8 cellular contexts compared by ENCODE assay signal in the genomic region with DNA sequence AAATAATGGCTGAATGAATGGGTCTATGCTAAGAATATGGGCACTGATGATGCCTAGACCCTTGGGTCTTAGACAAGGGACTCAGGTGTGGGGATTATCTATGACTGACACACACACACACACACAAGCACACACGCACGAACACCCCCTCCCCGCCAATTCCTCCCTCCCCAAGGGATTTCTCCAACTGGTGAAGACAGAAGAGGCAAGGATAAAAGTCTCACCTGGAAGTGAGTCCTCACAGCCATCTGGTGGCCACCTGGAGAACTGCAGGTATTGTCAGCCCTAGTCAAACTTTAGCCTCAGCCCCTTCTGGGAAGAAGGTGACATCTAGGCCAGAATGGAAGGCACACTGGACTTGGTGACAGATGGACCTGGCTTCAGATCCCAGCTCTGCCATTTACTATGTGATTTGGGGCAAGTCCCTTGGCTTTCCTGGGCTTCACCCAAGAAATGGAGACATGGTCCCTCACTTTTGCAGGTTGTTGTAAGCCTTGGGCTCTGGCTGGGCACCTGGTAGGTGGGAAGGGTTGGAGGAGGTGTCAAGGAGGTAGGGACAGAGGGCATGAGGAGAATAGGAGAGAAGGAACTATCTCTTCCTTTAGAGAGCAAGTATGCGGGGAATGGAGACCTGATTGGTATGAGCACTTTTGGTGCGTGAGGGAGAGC. TPM values are rescaled to one million over a fixed set of nuclear protein-coding genes. Genes with fewer than 3 reads are reported as not detected.
DNase-seq lines count a peak whose midpoint lies in the region; ATAC-seq and TF ChIP-seq lines count a peak whose summit lies in the region.

No MANE protein-coding gene starts in this region.

- peaks cover 10% of the 10 kb centered on the region for H3K79me2 ChIP-seq in HCT116 (ENCODE audit: insufficient read depth, low read length)

- no peaks in the 10 kb centered on the region for H3K36me3 Mint-ChIP-seq in CD14-positive monocyte
- no peaks in the 10 kb centered on the region for H3K36me3 Mint-ChIP-seq in activated T-helper 2 cell treated with anti-CD3 and anti-CD28 coated beads, Interferon-gamma antibody, Interleukin-2, Interleukin-4, amounts not matched to agents 10 μg/mL and 5 μg/mL and 100 μg/mL, durations not matched to agents 14 hours and 24 hours and 36 hours (ENCODE audit: low read depth)
- H3K36me3 Mint-ChIP-seq in glutamatergic neuron (ENCODE audit: unreplicated experiment): no peaks in the 10 kb centered on the region

- H3K9me2 ChIP-seq in HCT116 (ENCODE audit: insufficient read depth): no peaks in the 10 kb centered on the region

- no peak overlapping the region for H3K27ac ChIP-seq in HCT116 (ENCODE audit: low read depth, low read length)
- H3K27ac ChIP-seq in Peyer's patch: no peak overlapping the region
- no peak overlapping the region for H3K27ac ChIP-seq in sigmoid colon

- TF ChIP-seq EP300 in sigmoid colon (IDR thresholded peaks at IDR 0.05): no peak

- H3K4me3 Mint-ChIP-seq in CD14-positive monocyte (no peak overlapping the region), glutamatergic neuron (ENCODE audit: unreplicated experiment) (no peak overlapping the region)
- H3K4me3 Mint-ChIP-seq in activated T-helper 2 cell treated with anti-CD3 and anti-CD28 coated beads, Interferon-gamma antibody, Interleukin-2, Interleukin-4, amounts not matched to agents 10 μg/mL and 5 μg/mL and 100 μg/mL, durations not matched to agents 14 hours and 24 hours and 36 hours (ENCODE audit: low read depth): no peak overlapping the region

- H3K9ac ChIP-seq in HCT116 (ENCODE audit: low read length): no peak overlapping the region

- H4K20me1 ChIP-seq in HCT116 (ENCODE audit: insufficient read depth): no peaks in the 10 kb centered on the region

- ATAC-seq in HCT116 (peak; percentile 35), HG02840 (IDR thresholded peaks at IDR 0.05; ENCODE audit: low FRiP score, unreplicated experiment) (no peak), HG03025 (IDR thresholded peaks at IDR 0.05; ENCODE audit: low FRiP score, unreplicated experiment) (no peak)

- peak; percentile 96 for TF ChIP-seq RAD21 in HCT116 (IDR thresholded peaks at IDR 0.05; ENCODE audit: low read depth)

- H3K4me1 Mint-ChIP-seq in CD14-positive monocyte (peaks cover 16% of the 10 kb centered on the region), glutamatergic neuron (ENCODE audit: low read depth, unreplicated experiment) (peaks cover 13% of the 10 kb centered on the region)
- H3K4me1 Mint-ChIP-seq in activated T-helper 2 cell treated with anti-CD3 and anti-CD28 coated beads, Interferon-gamma antibody, Interleukin-2, Interleukin-4, amounts not matched to agents 10 μg/mL and 5 μg/mL and 100 μg/mL, durations not matched to agents 14 hours and 24 hours and 36 hours (ENCODE audit: low read depth): peaks cover 13% of the 10 kb centered on the region

- no peak overlapping the region for H2AFZ ChIP-seq in HCT116 (ENCODE audit: low read depth, low read length, poor library complexity, severe bottlenecking)

- RAD21 ChIA-PET in HCT116 (lab: Charles Lee; ENCODE audit: low non-redundant PET in 1 of 2, low total read pairs in 2 of 2, uncharacterized antibody in 2 of 2, unreplicated experiment in 2 of 2): interaction anchor here in 1 of 2 experiments (1.0 to 1.1 kb wide), 2 partner anchors 56 to 88 kb away, joined by 4 to 5 read pairs; no protein-coding TSS in a partner anchor

- H3K9me3 ChIP-seq in HCT116 (ENCODE audit: control insufficient read depth in 1 of 2, insufficient read depth in 1 of 2, low read depth in 1 of 2, low read length in 2 of 2): no peaks in the 10 kb centered on the region
- no peaks in the 10 kb centered on the region for H3K9me3 ChIP-seq in Peyer's patch
- H3K9me3 ChIP-seq in sigmoid colon: no peaks in the 10 kb centered on the region

- no TSS peak for BruUV-seq in HCT116 (replicated peaks; lab: Mats Ljungman, UMichigan)

- H3K36me3 ChIP-seq in HCT116 (ENCODE audit: control insufficient read depth in 1 of 2, insufficient read depth in 2 of 2, low read length in 2 of 2) (no peaks in the 10 kb centered on the region), Peyer's patch (no peaks in the 10 kb centered on the region), sigmoid colon (no peaks in the 10 kb centered on the region)

- peaks cover 26 to 33% (median 29%) of the 10 kb centered on the region in 3 donors for H3K27me3 Mint-ChIP-seq in CD14-positive monocyte (ENCODE audit: low read depth in 3 of 3)
- H3K27me3 Mint-ChIP-seq in activated T-helper 2 cell treated with anti-CD3 and anti-CD28 coated beads, Interferon-gamma antibody, Interleukin-2, Interleukin-4, amounts not matched to agents 10 μg/mL and 5 μg/mL and 100 μg/mL, durations not matched to agents 14 hours and 24 hours and 36 hours (ENCODE audit: low read depth): peaks cover 10% of the 10 kb centered on the region
- peaks cover 7% of the 10 kb centered on the region for H3K27me3 Mint-ChIP-seq in glutamatergic neuron (ENCODE audit: unreplicated experiment)

- H3K4me3 ChIP-seq in HCT116 (replicated peaks in 1 of 2; ENCODE audit: low read depth in 1 of 2, low read length in 2 of 2): no peak overlapping the region
- H3K4me3 ChIP-seq in Peyer's patch: no peak overlapping the region
- H3K4me3 ChIP-seq in sigmoid colon: no peak overlapping the region

- WGBS in sigmoid colon, 2 donors: 40 to 43% methylated on average over 5 of the region's 5 CpGs

- H3K27ac Mint-ChIP-seq in CD14-positive monocyte: peak overlapping the region in 1 of 7 donors; percentile 10
- H3K27ac Mint-ChIP-seq in activated T-helper 2 cell treated with anti-CD3 and anti-CD28 coated beads, Interferon-gamma antibody, Interleukin-2, Interleukin-4, amounts not matched to agents 10 μg/mL and 5 μg/mL and 100 μg/mL, durations not matched to agents 14 hours and 24 hours and 36 hours: no peak overlapping the region
- H3K27ac Mint-ChIP-seq in glutamatergic neuron (ENCODE audit: unreplicated experiment): no peak overlapping the region

- TF ChIP-seq CTCF in CD14-positive monocyte (IDR thresholded peaks at IDR 0.05) (peak; percentile 90), HCT116 (IDR thresholded peaks at IDR 0.05 in 2 of 3, conservative IDR thresholded peaks at IDR 0.05 in 1 of 3; ENCODE audit: borderline replicate concordance in 1 of 3, insufficient read depth in 1 of 3, low read depth in 2 of 3, low read length in 2 of 3) (peak; percentile 90 to 96 (median 94)), Peyer's patch (IDR thresholded peaks at IDR 0.05) (peak; percentile 81 to 93 (median 90)), glutamatergic neuron (IDR thresholded peaks at IDR 0.05; ENCODE audit: partially characterized antibody, unreplicated experiment) (peak; percentile 93), sigmoid colon (IDR thresholded peaks at IDR 0.05) (peak; percentile 83 to 91 (median 90))

- peaks cover 12 to 35% of the 10 kb centered on the region in 2 experiments for H3K4me1 ChIP-seq in HCT116 (ENCODE audit: control insufficient read depth in 1 of 2, insufficient read depth in 2 of 2, low read length in 2 of 2)
- peaks cover 7 to 20% (median 13%) of the 10 kb centered on the region in 4 donors for H3K4me1 ChIP-seq in Peyer's patch
- H3K4me1 ChIP-seq in sigmoid colon: peaks cover 0 to 21% (median 20%) of the 10 kb centered on the region in 4 donors

- H3K9me3 Mint-ChIP-seq in CD14-positive monocyte (peaks cover 0 to 5% (median 0%) of the 10 kb centered on the region in 7 donors), glutamatergic neuron (ENCODE audit: unreplicated experiment) (peaks cover 1% of the 10 kb centered on the region)
- no peaks in the 10 kb centered on the region for H3K9me3 Mint-ChIP-seq in activated T-helper 2 cell treated with anti-CD3 and anti-CD28 coated beads, Interferon-gamma antibody, Interleukin-2, Interleukin-4, amounts not matched to agents 10 μg/mL and 5 μg/mL and 100 μg/mL, durations not matched to agents 14 hours and 24 hours and 36 hours

- POLR2A ChIA-PET in HCT116 (lab: Charles Lee): interaction anchor here (1.7 kb wide), 1 partner anchor 23 kb away, joined by 3 read pairs; no protein-coding TSS in a partner anchor

- TF ChIP-seq POLR2A in HCT116 (IDR thresholded peaks at IDR 0.05; ENCODE audit: borderline replicate concordance, extremely low read depth, insufficient read depth, insufficient read length): no peak
- TF ChIP-seq POLR2A in Peyer's patch (IDR thresholded peaks at IDR 0.05): no peak
- TF ChIP-seq POLR2A in sigmoid colon (IDR thresholded peaks at IDR 0.05): no peak

- CTCF ChIA-PET in HCT116 (lab: Charles Lee): interaction anchor here (1.0 to 3.6 kb wide), 10 partner anchors 9 to 344 kb away, joined by 3 to 17 read pairs (median 7); a partner anchor contains a TSS

- no peak overlapping the region for H3K4me2 ChIP-seq in HCT116 (ENCODE audit: low read length)

- H3K27me3 ChIP-seq in HCT116 (ENCODE audit: insufficient read depth, low read length): no peaks in the 10 kb centered on the region
- no peaks in the 10 kb centered on the region for H3K27me3 ChIP-seq in Peyer's patch
- H3K27me3 ChIP-seq in sigmoid colon: peaks cover 0 to 2% (median 2%) of the 10 kb centered on the region in 3 donors

- DNase-seq in CD14-positive monocyte (ENCODE audit: low spot score) (no peak), HCT116 (ENCODE audit: low read depth, low spot score) (peak; percentile 61), Peyer's patch (peak; percentile 80 to 92 (median 81)), glutamatergic neuron (peak; percentile 64), sigmoid colon (no peak)
- peak; percentile 64 for DNase-seq in activated T-helper 2 cell treated with anti-CD3 and anti-CD28 coated beads, Interferon-gamma antibody, Interleukin-2, Interleukin-4, amounts not matched to agents 10 μg/mL and 5 μg/mL and 100 μg/mL, durations not matched to agents 14 hours and 24 hours and 36 hours (ENCODE audit: low spot score)

- intact Hi-C loops in CD14-positive monocyte (cut with micrococcal nuclease): loop anchor here in 1 of 2 donors (2.0 kb wide), 1 partner anchor 22 kb away; a partner anchor contains a TSS
- intact Hi-C loops in HCT116 (cut with micrococcal nuclease): loop anchor here (1.0 kb wide), 2 partner anchors 31 to 87 kb away; no protein-coding TSS in a partner anchor
- intact Hi-C loops in activated T-helper 2 cell treated with anti-CD3 and anti-CD28 coated beads, Interferon-gamma antibody, Interleukin-2, Interleukin-4, amounts not matched to agents 10 μg/mL and 5 μg/mL and 100 μg/mL, durations not matched to agents 14 hours and 24 hours and 36 hours (cut with micrococcal nuclease): loop anchor here (1.0 kb wide), 2 partner anchors 31 to 87 kb away; no protein-coding TSS in a partner anchor
- intact Hi-C loops in sigmoid colon (cut with DNase I): loop anchor here (1.0 to 2.0 kb wide), 2 partner anchors 32 to 86 kb away; no protein-coding TSS in a partner anchor

RNA-seq across cellular contexts. Expression of a gene that starts 4.0 kb away (rescaled TPM):
- polyA plus RNA-seq in CD14-positive monocyte (under 1 TPM in 1 of 2 donors, not detected in 1; 0.26 TPM), sigmoid colon (under 1 TPM in 1 of 3 donors, not detected in 2; 0.54 TPM)
- total RNA-seq in HCT116 (2021; ENCODE audit: unreplicated experiment) (2.8 TPM), Peyer's patch (not detected), glutamatergic neuron (ENCODE audit: unreplicated experiment) (1.5 TPM), sigmoid colon (1 to 10 TPM in 1 of 4 donors, under 1 TPM in 1, not detected in 2; 0.36 to 2.0 TPM)
- 3.5 and 5.4 TPM in 2 replicates for polyA plus RNA-seq in HCT116 (2012)
- 3.7 and 3.9 TPM in 2 replicates for total RNA-seq in activated T-helper 2 cell treated with anti-CD3 and anti-CD28 coated beads, Interferon-gamma antibody, Interleukin-2, Interleukin-4, amounts not matched to agents 10 μg/mL and 5 μg/mL and 100 μg/mL, durations not matched to agents 14 hours and 24 hours and 36 hours

RNA-seq across cellular contexts. Expression of a gene that starts 5.3 kb away (rescaled TPM):
- polyA plus RNA-seq in CD14-positive monocyte (not detected), sigmoid colon (1 to 10 TPM in 2 of 3 donors, not detected in 1; 1.2 to 1.9 TPM)
- total RNA-seq in HCT116 (2021; ENCODE audit: unreplicated experiment) (11.6 TPM), Peyer's patch (not detected), glutamatergic neuron (ENCODE audit: unreplicated experiment) (not detected), sigmoid colon (not detected)
- 10.4 and 13.0 TPM in 2 replicates for polyA plus RNA-seq in HCT116 (2012)
- not detected in 2 replicates for total RNA-seq in activated T-helper 2 cell treated with anti-CD3 and anti-CD28 coated beads, Interferon-gamma antibody, Interleukin-2, Interleukin-4, amounts not matched to agents 10 μg/mL and 5 μg/mL and 100 μg/mL, durations not matched to agents 14 hours and 24 hours and 36 hours

RNA-seq across cellular contexts. Expression of a gene that starts 13.8 kb away (rescaled TPM):
- polyA plus RNA-seq in CD14-positive monocyte (not detected), sigmoid colon (1 to 10 TPM; 1.2 to 4.6 (median 4.1) TPM)
- total RNA-seq in HCT116 (2021; ENCODE audit: unreplicated experiment) (1.2 TPM), Peyer's patch (not detected), glutamatergic neuron (ENCODE audit: unreplicated experiment) (not detected), sigmoid colon (1 to 10 TPM in 3 of 4 donors, under 1 TPM in 1; 0.49 to 4.5 (median 1.8) TPM)
- 0.39 and 0.64 TPM in 2 replicates for polyA plus RNA-seq in HCT116 (2012)
- not detected in 2 replicates for total RNA-seq in activated T-helper 2 cell treated with anti-CD3 and anti-CD28 coated beads, Interferon-gamma antibody, Interleukin-2, Interleukin-4, amounts not matched to agents 10 μg/mL and 5 μg/mL and 100 μg/mL, durations not matched to agents 14 hours and 24 hours and 36 hours

RNA-seq across cellular contexts. Expression of a gene that starts 21.7 kb away (rescaled TPM):
- polyA plus RNA-seq in CD14-positive monocyte (1 to 10 TPM; 3.2 to 6.7 TPM), sigmoid colon (10 to 100 TPM in 1 of 3 donors, 1 to 10 TPM in 2; 3.7 to 23.9 (median 9.0) TPM)
- total RNA-seq in HCT116 (2021; ENCODE audit: unreplicated experiment) (30.2 TPM), Peyer's patch (100 to 1,000 TPM in 1 of 4 donors, 10 to 100 TPM in 2, 1 to 10 TPM in 1; 6.3 to 124 (median 34.1) TPM), glutamatergic neuron (ENCODE audit: unreplicated experiment) (10.0 TPM), sigmoid colon (10 to 100 TPM; 18.2 to 50.4 (median 26.8) TPM)
- polyA plus RNA-seq in HCT116 (2012): 26.8 and 30.2 TPM in 2 replicates
- 15.8 and 22.0 TPM in 2 replicates for total RNA-seq in activated T-helper 2 cell treated with anti-CD3 and anti-CD28 coated beads, Interferon-gamma antibody, Interleukin-2, Interleukin-4, amounts not matched to agents 10 μg/mL and 5 μg/mL and 100 μg/mL, durations not matched to agents 14 hours and 24 hours and 36 hours

RNA-seq across cellular contexts. Expression of a gene that starts 46.6 kb away (rescaled TPM):
- 10 to 100 TPM; 26.9 to 44.6 TPM for polyA plus RNA-seq in CD14-positive monocyte
- 75.9 TPM for total RNA-seq in HCT116 (2021; ENCODE audit: unreplicated experiment)
- 85.9 and 88.7 TPM in 2 replicates for polyA plus RNA-seq in HCT116 (2012)
- total RNA-seq in Peyer's patch: 10 to 100 TPM in 1 of 4 donors, 1 to 10 TPM in 3; 9.0 to 37.1 (median 9.5) TPM
- total RNA-seq in activated T-helper 2 cell treated with anti-CD3 and anti-CD28 coated beads, Interferon-gamma antibody, Interleukin-2, Interleukin-4, amounts not matched to agents 10 μg/mL and 5 μg/mL and 100 μg/mL, durations not matched to agents 14 hours and 24 hours and 36 hours: 20.0 and 25.7 TPM in 2 replicates
- 3.2 TPM for total RNA-seq in glutamatergic neuron (ENCODE audit: unreplicated experiment)
- total RNA-seq in sigmoid colon: 1 to 10 TPM in 1 of 4 donors, under 1 TPM in 2, not detected in 1; 0.54 to 1.5 (median 0.55) TPM
- 10 to 100 TPM in 1 of 3 donors, 1 to 10 TPM in 2; 3.2 to 25.9 (median 9.0) TPM for polyA plus RNA-seq in sigmoid colon

Comparison
In these comparisons a context has a peak if more than half of its experiments do, and no peak if none do; other contexts are left out.
1. DNase-seq: peak in HCT116 (single experiment), Peyer's patch (3 of 3), activated T-helper 2 cell treated with anti-CD3 and anti-CD28 coated beads, Interferon-gamma antibody, Interleukin-2, Interleukin-4, amounts not matched to agents 10 μg/mL and 5 μg/mL and 100 μg/mL, durations not matched to agents 14 hours and 24 hours and 36 hours (single experiment) and glutamatergic neuron (single experiment); none in CD14-positive monocyte (single experiment) and sigmoid colon (single experiment).
2. RNA of a gene that starts 5.3 kb away (total RNA-seq): 11.6 TPM in HCT116 (single experiment); not detected in glutamatergic neuron (single experiment), not detected in activated T-helper 2 cell treated with anti-CD3 and anti-CD28 coated beads, Interferon-gamma antibody, Interleukin-2, Interleukin-4, amounts not matched to agents 10 μg/mL and 5 μg/mL and 100 μg/mL, durations not matched to agents 14 hours and 24 hours and 36 hours, not detected in Peyer's patch and not detected in sigmoid colon; every median in the first group is over 10 times any median in the second.
3. Peak in every context shown above with its lines, with median percentiles within 50 percentile points of each other: CTCF ChIP-seq.